Comparison of ENCODE assay signal across 2 cellular contexts in the genomic region with DNA sequence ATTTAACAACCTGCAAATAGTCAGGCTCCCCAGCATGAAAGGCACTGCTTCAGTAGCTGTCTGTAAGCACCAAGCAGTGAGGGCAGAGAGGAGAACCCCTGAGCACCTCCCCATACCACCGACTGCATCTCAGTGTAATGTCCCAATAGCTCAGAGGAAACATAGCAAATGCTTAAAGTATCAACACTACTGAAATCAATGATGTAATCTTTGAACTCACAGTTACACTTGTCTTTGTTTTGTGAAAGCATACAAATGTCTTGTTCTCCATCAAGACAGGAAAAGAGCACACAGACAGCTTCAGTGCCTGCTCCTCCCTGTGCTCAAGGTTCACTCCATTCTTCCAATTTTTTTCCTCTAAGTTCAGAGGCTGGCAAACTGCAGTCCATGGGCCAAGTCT.
TF ChIP-seq lines count a peak whose summit lies in the region.

No MANE protein-coding gene starts in this region.

TF ChIP-seq in GM23338, 12 proteins besides CTCF, POLR2A, EP300 and RAD21 (continued from another document):
- TF ChIP-seq ZNF462 (CRISPR knock-in tag; IDR thresholded peaks at IDR 0.05), result no peak
- no peak for TF ChIP-seq REST (IDR thresholded peaks at IDR 0.05; ENCODE audit: unreplicated experiment)

TF ChIP-seq in WTC11, 78 proteins besides CTCF, POLR2A, EP300 and RAD21 (continued from another document):
- no peak for TF ChIP-seq ARID4B (CRISPR knock-in tag; IDR thresholded peaks at IDR 0.05; ENCODE audit: borderline replicate concordance)
- TF ChIP-seq, protein P1, sequence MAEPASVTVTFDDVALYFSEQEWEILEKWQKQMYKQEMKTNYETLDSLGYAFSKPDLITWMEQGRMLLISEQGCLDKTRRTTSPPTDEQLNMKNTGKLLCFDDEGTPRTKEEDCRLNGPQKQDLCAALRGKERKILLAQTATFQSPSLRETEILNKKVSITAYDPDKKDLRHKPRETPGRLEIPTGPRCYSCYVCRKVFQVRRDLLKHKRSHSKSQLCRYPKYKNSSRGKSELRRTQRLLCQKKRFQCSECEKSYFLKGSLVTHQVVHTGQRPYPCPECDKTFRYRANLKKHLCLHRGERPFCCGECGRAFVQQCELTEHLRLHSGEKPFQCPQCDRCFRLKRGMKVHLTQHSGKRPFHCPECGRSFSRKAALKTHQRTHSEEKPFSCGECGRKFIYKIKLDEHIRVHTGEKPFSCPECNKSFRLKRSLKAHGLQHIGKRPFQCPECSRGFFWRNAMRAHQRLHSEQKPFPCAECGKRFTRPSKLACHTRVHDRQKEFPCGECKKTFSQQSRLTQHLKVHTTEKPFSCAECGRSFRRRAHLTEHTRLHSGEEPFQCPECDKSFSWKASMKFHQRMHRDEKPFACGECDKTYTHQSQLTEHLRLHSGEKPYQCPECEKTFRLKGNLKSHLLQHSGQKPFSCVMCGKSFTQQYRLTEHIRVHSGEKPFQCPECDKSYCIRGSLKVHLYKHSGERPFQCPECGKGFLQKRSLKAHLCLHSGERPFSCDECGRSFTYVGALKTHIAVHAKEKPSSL (CRISPR knock-in tag; conservative IDR thresholded peaks at IDR 0.05), result no peak
- TF ChIP-seq EMX1 (CRISPR knock-in tag; IDR thresholded peaks at IDR 0.05), result no peak
- TF ChIP-seq NR1H2 (CRISPR knock-in tag; IDR thresholded peaks at IDR 0.05), result no peak
- TF ChIP-seq JUN (CRISPR knock-in tag; IDR thresholded peaks at IDR 0.05), result no peak
- no peak for TF ChIP-seq OVOL2 (CRISPR knock-in tag; IDR thresholded peaks at IDR 0.05; ENCODE audit: borderline replicate concordance)
- no peak for TF ChIP-seq ETV6 (CRISPR knock-in tag; IDR thresholded peaks at IDR 0.05)
- TF ChIP-seq KAT7 (CRISPR knock-in tag; IDR thresholded peaks at IDR 0.05; ENCODE audit: borderline replicate concordance), result no peak
